In genomic region chr3:160475153-160475552, GRCh38 we compare ENCODE assay signal across 2 cellular contexts.
A peak's percentile ranks its signal among the peaks of the same experiment; 100 is the strongest.
TF ChIP-seq lines count a peak whose summit lies in the region.

No MANE protein-coding gene starts in this region.

TF ChIP-seq in A549, 52 proteins besides CTCF, POLR2A, EP300 and RAD21 (continued from another document):
- TF ChIP-seq MAFK (IDR thresholded peaks at IDR 0.05; ENCODE audit: partially characterized antibody) (peak; percentile 88), E2F6 (IDR thresholded peaks at IDR 0.05; ENCODE audit: borderline replicate concordance, low read depth) (no peak), HEYL (CRISPR knock-in tag; IDR thresholded peaks at IDR 0.05) (no peak)
TF ChIP-seq in A549: peak in this region for 1.

TF ChIP-seq in IMR-90, 13 proteins besides CTCF, POLR2A, EP300 and RAD21 (continued from another document):
- TF ChIP-seq RFX5 (IDR thresholded peaks at IDR 0.05; ENCODE audit: low read depth, low read length) (no peak), USF2 (IDR thresholded peaks at IDR 0.05; ENCODE audit: low read depth, low read length) (no peak), BHLHE40 (IDR thresholded peaks at IDR 0.05; ENCODE audit: low read depth, low read length) (no peak), SMC3 (IDR thresholded peaks at IDR 0.05; ENCODE audit: low read depth, low read length) (no peak), MAZ (IDR thresholded peaks at IDR 0.05; ENCODE audit: borderline replicate concordance, low read depth, low read length) (no peak), MAFK (IDR thresholded peaks at IDR 0.05; ENCODE audit: low read depth, low read length) (peak; percentile 93), FOS (IDR thresholded peaks at IDR 0.05; ENCODE audit: low read depth, low read length) (no peak)
